Comparison of ENCODE assay signal across 3 cellular contexts in genomic region chr11:11814614-11815452, GRCh38.
TF ChIP-seq lines count a peak whose summit lies in the region.

No MANE protein-coding gene starts in this region.

TF ChIP-seq in A549, 52 proteins besides CTCF, POLR2A, EP300 and RAD21:
- TF ChIP-seq SMC3 (IDR thresholded peaks at IDR 0.05) (no peak), JUN (IDR thresholded peaks at IDR 0.05) (no peak), FOSL2 (IDR thresholded peaks at IDR 0.05) (no peak), FOSL2 (CRISPR knock-in tag; IDR thresholded peaks at IDR 0.05) (no peak), RNF2 (IDR thresholded peaks at IDR 0.05; ENCODE audit: borderline replicate concordance, low read depth) (no peak), GATA3 (IDR thresholded peaks at IDR 0.05; ENCODE audit: borderline replicate concordance) (no peak)

TF ChIP-seq in IMR-90, 13 proteins besides CTCF, POLR2A, EP300 and RAD21:
- TF ChIP-seq RFX5 (IDR thresholded peaks at IDR 0.05; ENCODE audit: low read depth, low read length), result no peak
- TF ChIP-seq USF2 (IDR thresholded peaks at IDR 0.05; ENCODE audit: low read depth, low read length), result no peak
- no peak for TF ChIP-seq ELK1 (IDR thresholded peaks at IDR 0.05; ENCODE audit: borderline replicate concordance, low read depth, low read length)
- TF ChIP-seq MXI1 (IDR thresholded peaks at IDR 0.05; ENCODE audit: borderline replicate concordance, low read depth, low read length), result no peak
- no peak for TF ChIP-seq MAFK (IDR thresholded peaks at IDR 0.05; ENCODE audit: low read depth, low read length)

TF ChIP-seq in HepG2, 621 proteins besides CTCF, POLR2A, EP300 and RAD21:
- TF ChIP-seq ATF4 (CRISPR knock-in tag; IDR thresholded peaks at IDR 0.05) (0 out of 4 replicates have a peak, but pooled peaks of 1 of the 2 experiments have one; percentile 14), ZNF737 (CRISPR knock-in tag; IDR thresholded peaks at IDR 0.05; ENCODE audit: borderline replicate concordance) (no peak), BRCA1 (CRISPR knock-in tag; IDR thresholded peaks at IDR 0.05) (no peak), ZNF800 (CRISPR knock-in tag; IDR thresholded peaks at IDR 0.05) (no peak), ELF3 (CRISPR knock-in tag; IDR thresholded peaks at IDR 0.05) (no peak), HNF1B (CRISPR knock-in tag; IDR thresholded peaks at IDR 0.05) (no peak), ZNF121 (CRISPR knock-in tag; IDR thresholded peaks at IDR 0.05) (no peak), HOXA3 (CRISPR knock-in tag; IDR thresholded peaks at IDR 0.05) (no peak), POLR2AphosphoS5 (IDR thresholded peaks at IDR 0.05; ENCODE audit: low read depth, low read length) (no peak), MXI1 (IDR thresholded peaks at IDR 0.05; ENCODE audit: borderline replicate concordance, low read depth, low read length) (no peak), NR0B2 (CRISPR knock-in tag; IDR thresholded peaks at IDR 0.05) (no peak), TSC22D2 (CRISPR knock-in tag; IDR thresholded peaks at IDR 0.05; ENCODE audit: borderline replicate concordance) (no peak), KDM5A (IDR thresholded peaks at IDR 0.05; ENCODE audit: borderline replicate concordance, low read length) (no peak), ZNF12 (CRISPR knock-in tag; IDR thresholded peaks at IDR 0.05) (peak; percentile 81), FOXK1 (CRISPR knock-in tag; IDR thresholded peaks at IDR 0.05; ENCODE audit: borderline replicate concordance, low read depth) (no peak), IKZF4 (CRISPR knock-in tag; IDR thresholded peaks at IDR 0.05; ENCODE audit: borderline replicate concordance, low read depth, not compliant biosample characterization) (no peak), ZSCAN12 (CRISPR knock-in tag; IDR thresholded peaks at IDR 0.05) (no peak)
- TF ChIP-seq, protein P1, sequence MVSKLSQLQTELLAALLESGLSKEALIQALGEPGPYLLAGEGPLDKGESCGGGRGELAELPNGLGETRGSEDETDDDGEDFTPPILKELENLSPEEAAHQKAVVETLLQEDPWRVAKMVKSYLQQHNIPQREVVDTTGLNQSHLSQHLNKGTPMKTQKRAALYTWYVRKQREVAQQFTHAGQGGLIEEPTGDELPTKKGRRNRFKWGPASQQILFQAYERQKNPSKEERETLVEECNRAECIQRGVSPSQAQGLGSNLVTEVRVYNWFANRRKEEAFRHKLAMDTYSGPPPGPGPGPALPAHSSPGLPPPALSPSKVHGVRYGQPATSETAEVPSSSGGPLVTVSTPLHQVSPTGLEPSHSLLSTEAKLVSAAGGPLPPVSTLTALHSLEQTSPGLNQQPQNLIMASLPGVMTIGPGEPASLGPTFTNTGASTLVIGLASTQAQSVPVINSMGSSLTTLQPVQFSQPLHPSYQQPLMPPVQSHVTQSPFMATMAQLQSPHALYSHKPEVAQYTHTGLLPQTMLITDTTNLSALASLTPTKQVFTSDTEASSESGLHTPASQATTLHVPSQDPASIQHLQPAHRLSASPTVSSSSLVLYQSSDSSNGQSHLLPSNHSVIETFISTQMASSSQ (IDR thresholded peaks at IDR 0.05; ENCODE audit: low read depth), result peak; percentile 5; the same call in 1 of the 2 replicates
- TF ChIP-seq, protein P1 (CRISPR knock-in tag; IDR thresholded peaks at IDR 0.05; ENCODE audit: borderline replicate concordance), result no peak
- TF ChIP-seq, protein P2, sequence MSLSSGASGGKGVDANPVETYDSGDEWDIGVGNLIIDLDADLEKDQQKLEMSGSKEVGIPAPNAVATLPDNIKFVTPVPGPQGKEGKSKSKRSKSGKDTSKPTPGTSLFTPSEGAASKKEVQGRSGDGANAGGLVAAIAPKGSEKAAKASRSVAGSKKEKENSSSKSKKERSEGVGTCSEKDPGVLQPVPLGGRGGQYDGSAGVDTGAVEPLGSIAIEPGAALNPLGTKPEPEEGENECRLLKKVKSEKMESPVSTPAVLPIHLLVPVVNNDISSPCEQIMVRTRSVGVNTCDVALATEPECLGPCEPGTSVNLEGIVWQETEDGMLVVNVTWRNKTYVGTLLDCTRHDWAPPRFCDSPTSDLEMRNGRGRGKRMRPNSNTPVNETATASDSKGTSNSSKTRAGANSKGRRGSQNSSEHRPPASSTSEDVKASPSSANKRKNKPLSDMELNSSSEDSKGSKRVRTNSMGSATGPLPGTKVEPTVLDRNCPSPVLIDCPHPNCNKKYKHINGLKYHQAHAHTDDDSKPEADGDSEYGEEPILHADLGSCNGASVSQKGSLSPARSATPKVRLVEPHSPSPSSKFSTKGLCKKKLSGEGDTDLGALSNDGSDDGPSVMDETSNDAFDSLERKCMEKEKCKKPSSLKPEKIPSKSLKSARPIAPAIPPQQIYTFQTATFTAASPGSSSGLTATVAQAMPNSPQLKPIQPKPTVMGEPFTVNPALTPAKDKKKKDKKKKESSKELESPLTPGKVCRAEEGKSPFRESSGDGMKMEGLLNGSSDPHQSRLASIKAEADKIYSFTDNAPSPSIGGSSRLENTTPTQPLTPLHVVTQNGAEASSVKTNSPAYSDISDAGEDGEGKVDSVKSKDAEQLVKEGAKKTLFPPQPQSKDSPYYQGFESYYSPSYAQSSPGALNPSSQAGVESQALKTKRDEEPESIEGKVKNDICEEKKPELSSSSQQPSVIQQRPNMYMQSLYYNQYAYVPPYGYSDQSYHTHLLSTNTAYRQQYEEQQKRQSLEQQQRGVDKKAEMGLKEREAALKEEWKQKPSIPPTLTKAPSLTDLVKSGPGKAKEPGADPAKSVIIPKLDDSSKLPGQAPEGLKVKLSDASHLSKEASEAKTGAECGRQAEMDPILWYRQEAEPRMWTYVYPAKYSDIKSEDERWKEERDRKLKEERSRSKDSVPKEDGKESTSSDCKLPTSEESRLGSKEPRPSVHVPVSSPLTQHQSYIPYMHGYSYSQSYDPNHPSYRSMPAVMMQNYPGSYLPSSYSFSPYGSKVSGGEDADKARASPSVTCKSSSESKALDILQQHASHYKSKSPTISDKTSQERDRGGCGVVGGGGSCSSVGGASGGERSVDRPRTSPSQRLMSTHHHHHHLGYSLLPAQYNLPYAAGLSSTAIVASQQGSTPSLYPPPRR (CRISPR knock-in tag; IDR thresholded peaks at IDR 0.05; ENCODE audit: borderline replicate concordance), result no peak
- TF ChIP-seq, protein P3, sequence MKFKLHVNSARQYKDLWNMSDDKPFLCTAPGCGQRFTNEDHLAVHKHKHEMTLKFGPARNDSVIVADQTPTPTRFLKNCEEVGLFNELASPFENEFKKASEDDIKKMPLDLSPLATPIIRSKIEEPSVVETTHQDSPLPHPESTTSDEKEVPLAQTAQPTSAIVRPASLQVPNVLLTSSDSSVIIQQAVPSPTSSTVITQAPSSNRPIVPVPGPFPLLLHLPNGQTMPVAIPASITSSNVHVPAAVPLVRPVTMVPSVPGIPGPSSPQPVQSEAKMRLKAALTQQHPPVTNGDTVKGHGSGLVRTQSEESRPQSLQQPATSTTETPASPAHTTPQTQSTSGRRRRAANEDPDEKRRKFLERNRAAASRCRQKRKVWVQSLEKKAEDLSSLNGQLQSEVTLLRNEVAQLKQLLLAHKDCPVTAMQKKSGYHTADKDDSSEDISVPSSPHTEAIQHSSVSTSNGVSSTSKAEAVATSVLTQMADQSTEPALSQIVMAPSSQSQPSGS (CRISPR knock-in tag; IDR thresholded peaks at IDR 0.05), result no peak
- TF ChIP-seq, protein P4, sequence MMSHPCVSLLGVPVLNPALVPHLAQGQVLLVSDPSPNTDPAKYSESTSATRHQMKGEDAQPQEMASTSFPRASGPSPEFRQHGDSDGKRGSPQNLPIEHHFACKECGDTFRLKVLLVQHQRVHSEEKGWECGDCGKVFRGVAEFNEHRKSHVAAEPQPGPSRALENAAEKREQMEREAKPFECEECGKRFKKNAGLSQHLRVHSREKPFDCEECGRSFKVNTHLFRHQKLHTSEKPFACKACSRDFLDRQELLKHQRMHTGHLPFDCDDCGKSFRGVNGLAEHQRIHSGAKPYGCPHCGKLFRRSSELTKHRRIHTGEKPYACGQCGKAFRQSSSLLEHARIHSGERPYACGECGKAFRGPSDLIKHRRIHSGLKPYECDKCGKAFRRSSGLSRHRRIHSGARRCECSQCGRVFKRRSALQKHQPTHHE (CRISPR knock-in tag; IDR thresholded peaks at IDR 0.05; ENCODE audit: borderline replicate concordance), result no peak
TF ChIP-seq in HepG2: peak in this region for 3.
